Comparison of ENCODE assay signal across 7 cellular contexts in the genomic region with DNA sequence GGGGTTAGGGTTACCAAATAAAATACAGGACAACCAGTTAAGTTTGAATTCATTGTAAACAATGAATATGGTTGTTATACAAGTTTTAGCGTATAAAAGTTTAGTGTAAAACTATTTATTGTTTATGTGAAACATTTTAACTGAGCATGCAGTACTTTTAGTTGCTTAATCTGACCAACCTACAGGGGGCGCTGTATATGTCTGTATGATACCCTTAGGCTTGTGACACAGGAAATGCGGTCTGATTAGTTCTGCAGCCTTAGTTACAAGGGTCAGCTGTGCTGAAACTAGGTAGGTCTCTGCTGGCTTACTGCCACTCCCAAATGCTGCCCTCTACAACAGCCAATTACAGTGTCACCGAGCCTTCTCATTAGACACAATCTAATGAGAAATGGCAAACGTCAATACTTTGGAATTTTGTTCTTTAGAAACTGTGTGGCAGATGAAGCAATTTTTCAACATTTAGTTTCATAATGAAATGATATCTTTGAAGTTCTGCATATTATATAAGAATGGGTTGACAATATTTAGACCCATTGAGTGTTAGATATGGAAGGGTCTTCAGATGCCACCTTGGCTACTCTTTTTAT. TPM values are rescaled to one million over a fixed set of nuclear protein-coding genes. Genes with fewer than 3 reads are reported as not detected.
A peak's percentile ranks its signal among the peaks of the same experiment; 100 is the strongest.
DNase-seq lines count a peak whose midpoint lies in the region; ATAC-seq, FAIRE-seq and TF ChIP-seq lines count a peak whose summit lies in the region.

No MANE protein-coding gene starts in this region.

- no peak overlapping the region for H3K4me2 ChIP-seq in keratinocyte (ENCODE audit: control insufficient read depth, extremely low read depth, insufficient read depth, low read depth, low read length)

- H3K4me3 ChIP-seq in RWPE2 (ENCODE audit: severe bottlenecking) = no peak overlapping the region
- no peak overlapping the region for H3K4me3 ChIP-seq in keratinocyte (ENCODE audit: control insufficient read depth in 2 of 3, extremely low read depth in 1 of 3, insufficient read depth in 2 of 3, low read depth in 1 of 3, low read length in 3 of 3)

- dilution Hi-C loops in keratinocyte (cut with MboI; ENCODE audit: extremely low pct_ligation_motif_present, low sequenced_read_pairs) = no loop called here

- H3K27me3 ChIP-seq in RWPE2 (ENCODE audit: insufficient read depth, poor library complexity, severe bottlenecking) (no peaks in the 10 kb centered on the region), keratinocyte (ENCODE audit: control insufficient read depth, extremely low read depth, insufficient read depth, low read length) (no peaks in the 10 kb centered on the region)

- no peak overlapping the region for H2AFZ ChIP-seq in keratinocyte (ENCODE audit: control insufficient read depth, low read length)

- DNase-seq in RWPE2 (ENCODE audit: low spot score) (no peak), keratinocyte (ENCODE audit: low read depth, low spot score) (no peak), NCI-H2171 treated with DMSO at 0.1 percent for 48 hours (lab: John Stamatoyannopoulos, UW) (no peak), C1 segment of cervical spinal cord (lab: John Stamatoyannopoulos, UW) (no peak)

- peaks cover 2% of the 10 kb centered on the region for H3K9me3 ChIP-seq in RWPE2 (ENCODE audit: severe bottlenecking)
- H3K9me3 ChIP-seq in keratinocyte (ENCODE audit: control insufficient read depth, low read depth, low read length) = no peaks in the 10 kb centered on the region

- peak; percentile 56 for FAIRE-seq in keratinocyte (lab: Jason Lieb, UNC)

- no peaks in the 10 kb centered on the region for H4K20me1 ChIP-seq in keratinocyte (ENCODE audit: control insufficient read depth, extremely low read depth, insufficient read depth, low read length)

- ATAC-seq in GM19467 (IDR thresholded peaks at IDR 0.05; ENCODE audit: unreplicated experiment) (peak; percentile 99), HG03378 (IDR thresholded peaks at IDR 0.05; ENCODE audit: unreplicated experiment) (peak; percentile 90), RWPE2 (ENCODE audit: low read depth) (no peak)

- no peak overlapping the region for H3K9ac ChIP-seq in keratinocyte (ENCODE audit: control insufficient read depth, extremely low read depth, insufficient read depth, low read length)

- H3K27ac ChIP-seq in RWPE2 (ENCODE audit: poor library complexity, severe bottlenecking) (no peak overlapping the region), keratinocyte (ENCODE audit: control insufficient read depth, insufficient read depth, low read length) (no peak overlapping the region)

- H3K4me1 ChIP-seq in RWPE2 (ENCODE audit: insufficient read depth, poor library complexity, severe bottlenecking) (no peaks in the 10 kb centered on the region), keratinocyte (ENCODE audit: control insufficient read depth, extremely low read depth, insufficient read depth, low read length) (no peaks in the 10 kb centered on the region)

- H3K36me3 ChIP-seq in RWPE2 (ENCODE audit: low read depth) (no peaks in the 10 kb centered on the region), keratinocyte (ENCODE audit: control insufficient read depth in 2 of 2, extremely low read depth in 1 of 2, insufficient read depth in 2 of 2, low read length in 2 of 2) (no peaks in the 10 kb centered on the region)

- TF ChIP-seq CTCF in GM12874 (IDR thresholded peaks at IDR 0.05; ENCODE audit: insufficient read depth, low read depth, low read length) = peak; percentile 52; the same call in 1 of the 2 replicates
- peak; percentile 36 for TF ChIP-seq CTCF in RWPE2 (IDR thresholded peaks at IDR 0.05; ENCODE audit: poor library complexity, severe bottlenecking)
- TF ChIP-seq CTCF in keratinocyte (optimal IDR thresholded peaks at IDR 0.05 in 1 of 3, IDR thresholded peaks at IDR 0.05 in 1 of 3, conservative IDR thresholded peaks at IDR 0.05 in 1 of 3; ENCODE audit: extremely low read depth in 1 of 3, insufficient read depth in 2 of 3, low read length in 3 of 3) = peak; percentile 38 to 65 (median 38)

- H3K79me2 ChIP-seq in keratinocyte (ENCODE audit: control insufficient read depth, insufficient read depth, low read length) = no peaks in the 10 kb centered on the region

- peaks cover 2% of the 10 kb centered on the region for H3K9me1 ChIP-seq in keratinocyte (ENCODE audit: control insufficient read depth, extremely low read depth, insufficient read depth, low read length)

RNA-seq across cellular contexts. Expression of gene NTNG1, which starts 56.2 kb away (rescaled TPM):
- polyA plus RNA-seq in keratinocyte = 3.2 to 8.5 TPM (median 8.1 TPM) in 3 replicates
- polyA plus RNA-seq in keratinocyte (2011; ENCODE audit: low read depth) = 0.46 TPM
- 2.8 and 5.5 TPM in 2 replicates for polyA plus RNA-seq in keratinocyte (2011; cell fraction: cytosol; rRNA removed)
- 7.7 and 8.7 TPM in 2 replicates for polyA plus RNA-seq in keratinocyte (2011; cell fraction: nucleus; rRNA removed)
- polyA plus RNA-seq in keratinocyte (2012; ENCODE audit: low replicate concordance) = 0.61 and 5.4 TPM in 2 replicates
- 1.5 to 11.0 TPM (median 4.6 TPM) in 3 replicates for polyA minus RNA-seq in keratinocyte
- polyA minus RNA-seq in keratinocyte (2011; cell fraction: cytosol; rRNA and poly(A)+ RNA removed) = 3.6 TPM
- 10.2 and 15.0 TPM in 2 replicates for polyA minus RNA-seq in keratinocyte (2011; cell fraction: nucleus; rRNA and poly(A)+ RNA removed)
